ENCODE assay signal across 8 cellular contexts in genomic region chr5:7849531-7850240, GRCh38. TPM values are rescaled to one million over a fixed set of nuclear protein-coding genes. Genes with fewer than 3 reads are reported as not detected.
DNase-seq lines count a peak whose midpoint lies in the region; ATAC-seq, FAIRE-seq and TF ChIP-seq lines count a peak whose summit lies in the region.

No MANE protein-coding gene starts in this region.

- TF ChIP-seq CTCF in ascending aorta (IDR thresholded peaks at IDR 0.05): peak in 1 of 3 experiments; percentile 28

- H3K4me1 ChIP-seq in ascending aorta: peaks cover 3 to 4% of the 10 kb centered on the region in 2 donors

- no peak for DNase-seq in activated naive CD4-positive, alpha-beta T cell treated with anti-CD3 and anti-CD28 coated beads for 36 hours
- DNase-seq in activated naive CD4-positive, alpha-beta T cell treated with anti-CD3 and anti-CD28 coated beads, Interleukin-2, amount 50 U/mL, for 16 hours: no peak
- no peak for DNase-seq in ascending aorta (ENCODE audit: low spot score in 2 of 2)
- no peak for DNase-seq in immature natural killer cell
- DNase-seq in GM12892 (ENCODE audit: insufficient read length): no peak

- no peak for FAIRE-seq in GM12892 (lab: Jason Lieb, UNC)

- H3K27me3 Mint-ChIP-seq in activated naive CD4-positive, alpha-beta T cell treated with anti-CD3 and anti-CD28 coated beads for 36 hours (ENCODE audit: low read depth): peaks cover 25% of the 10 kb centered on the region
- peaks cover 2 to 7% (median 3%) of the 10 kb centered on the region in 3 donors for H3K27me3 Mint-ChIP-seq in immature natural killer cell (ENCODE audit: low read depth in 3 of 3)
- peaks cover 45% of the 10 kb centered on the region for H3K27me3 Mint-ChIP-seq in stimulated activated naive CD8-positive, alpha-beta T cell treated with anti-CD3 and anti-CD28 coated beads, Interleukin-15, Interleukin-2, amounts not matched to agents 100 ng/mL and 50 ng/mL, for 24 hours

- H3K9me3 Mint-ChIP-seq in activated naive CD4-positive, alpha-beta T cell treated with anti-CD3 and anti-CD28 coated beads for 36 hours: no peaks in the 10 kb centered on the region
- H3K9me3 Mint-ChIP-seq in immature natural killer cell: no peaks in the 10 kb centered on the region
- no peaks in the 10 kb centered on the region for H3K9me3 Mint-ChIP-seq in stimulated activated naive CD8-positive, alpha-beta T cell treated with anti-CD3 and anti-CD28 coated beads, Interleukin-15, Interleukin-2, amounts not matched to agents 100 ng/mL and 50 ng/mL, for 24 hours

- peak overlapping the region; percentile 58 to 73 for H3K4me3 ChIP-seq in ascending aorta

- CTCF ChIA-PET in activated naive CD4-positive, alpha-beta T cell treated with anti-CD3 and anti-CD28 coated beads for 36 hours (lab: Charles Lee): interaction anchor here (1.1 kb wide), 1 partner anchor 8 kb away, joined by 3 read pairs; no protein-coding TSS in a partner anchor

- H3K4me3 Mint-ChIP-seq in activated naive CD4-positive, alpha-beta T cell treated with anti-CD3 and anti-CD28 coated beads for 36 hours: peak overlapping the region; percentile 69
- H3K4me3 Mint-ChIP-seq in immature natural killer cell: peak overlapping the region; percentile 80 to 90 (median 83)
- H3K4me3 Mint-ChIP-seq in stimulated activated naive CD8-positive, alpha-beta T cell treated with anti-CD3 and anti-CD28 coated beads, Interleukin-15, Interleukin-2, amounts not matched to agents 100 ng/mL and 50 ng/mL, for 24 hours: peak overlapping the region; percentile 62

- ATAC-seq in HG03175 (IDR thresholded peaks at IDR 0.05; ENCODE audit: unreplicated experiment) (no peak), HG03354 (IDR thresholded peaks at IDR 0.05; ENCODE audit: poor library complexity, severe bottlenecking, unreplicated experiment) (no peak)

- intact Hi-C loops in activated naive CD4-positive, alpha-beta T cell treated with anti-CD3 and anti-CD28 coated beads for 36 hours (cut with micrococcal nuclease): no loop called here
- intact Hi-C loops in ascending aorta (cut with DNase I): loop anchor here (10.0 kb wide), 1 partner anchor 455 kb away; the partner anchor contains the start of gene ADCY2

- no peaks in the 10 kb centered on the region for H3K9me3 ChIP-seq in ascending aorta

- H3K27ac Mint-ChIP-seq in activated naive CD4-positive, alpha-beta T cell treated with anti-CD3 and anti-CD28 coated beads for 36 hours: no peak overlapping the region
- H3K27ac Mint-ChIP-seq in immature natural killer cell: peak overlapping the region in 2 of 6 donors; percentile 55 to 71
- H3K27ac Mint-ChIP-seq in stimulated activated naive CD8-positive, alpha-beta T cell treated with anti-CD3 and anti-CD28 coated beads, Interleukin-15, Interleukin-2, amounts not matched to agents 100 ng/mL and 50 ng/mL, for 24 hours: no peak overlapping the region

- H3K27ac ChIP-seq in ascending aorta: no peak overlapping the region

- no peak for TF ChIP-seq POLR2A in GM12892 (IDR thresholded peaks at IDR 0.05; ENCODE audit: low read depth, low read length)

- no peaks in the 10 kb centered on the region for H3K36me3 ChIP-seq in ascending aorta

- peaks cover 16% of the 10 kb centered on the region for H3K4me1 Mint-ChIP-seq in activated naive CD4-positive, alpha-beta T cell treated with anti-CD3 and anti-CD28 coated beads for 36 hours (ENCODE audit: low read depth)
- H3K4me1 Mint-ChIP-seq in immature natural killer cell: peaks cover 20 to 32% of the 10 kb centered on the region in 2 donors
- peaks cover 13% of the 10 kb centered on the region for H3K4me1 Mint-ChIP-seq in stimulated activated naive CD8-positive, alpha-beta T cell treated with anti-CD3 and anti-CD28 coated beads, Interleukin-15, Interleukin-2, amounts not matched to agents 100 ng/mL and 50 ng/mL, for 24 hours (ENCODE audit: low read depth)

- peaks cover 5% of the 10 kb centered on the region for H3K27me3 ChIP-seq in ascending aorta

- H3K36me3 Mint-ChIP-seq in activated naive CD4-positive, alpha-beta T cell treated with anti-CD3 and anti-CD28 coated beads for 36 hours (ENCODE audit: low read depth): peaks cover 1% of the 10 kb centered on the region
- H3K36me3 Mint-ChIP-seq in immature natural killer cell: no peaks in the 10 kb centered on the region
- no peaks in the 10 kb centered on the region for H3K36me3 Mint-ChIP-seq in stimulated activated naive CD8-positive, alpha-beta T cell treated with anti-CD3 and anti-CD28 coated beads, Interleukin-15, Interleukin-2, amounts not matched to agents 100 ng/mL and 50 ng/mL, for 24 hours (ENCODE audit: low read depth)

RNA-seq across cellular contexts. Expression of gene CFAP90, which starts 1.2 kb away (rescaled TPM):
- not detected for total RNA-seq in activated naive CD4-positive, alpha-beta T cell treated with anti-CD3 and anti-CD28 coated beads for 36 hours
- total RNA-seq in ascending aorta: not detected
- not detected for polyA plus RNA-seq in immature natural killer cell
- polyA plus RNA-seq in GM12892 (2012; ENCODE audit: missing spikeins): not detected

RNA-seq across cellular contexts. Expression of gene FASTKD3, which starts 19.1 kb away (rescaled TPM):
- 1 to 10 TPM; 4.0 to 7.7 TPM for total RNA-seq in activated naive CD4-positive, alpha-beta T cell treated with anti-CD3 and anti-CD28 coated beads for 36 hours
- not detected for total RNA-seq in ascending aorta
- 10 to 100 TPM; 11.7 to 13.9 (median 12.5) TPM for polyA plus RNA-seq in immature natural killer cell
- polyA plus RNA-seq in GM12892 (2012; ENCODE audit: missing spikeins): 17.1 TPM

RNA-seq across cellular contexts. Expression of gene MTRR, which starts 19.3 kb away (rescaled TPM):
- 10 to 100 TPM; 34.0 to 35.1 TPM for total RNA-seq in activated naive CD4-positive, alpha-beta T cell treated with anti-CD3 and anti-CD28 coated beads for 36 hours
- 15.0 TPM for total RNA-seq in ascending aorta
- 10 to 100 TPM; 23.2 to 58.6 (median 33.3) TPM for polyA plus RNA-seq in immature natural killer cell
- polyA plus RNA-seq in GM12892 (2012; ENCODE audit: missing spikeins): 23.0 TPM
